In genomic region chr3:186322761-186323160, GRCh38 we compare ENCODE assay signal across 21 cellular contexts. TPM values are rescaled to one million over a fixed set of nuclear protein-coding genes. Genes with fewer than 3 reads are reported as not detected.
"Had no signal": no experiment of that assay in that cellular context is flagged by ENCODE, and none has a peak within 500 bp of the region (broad histone marks: within the 10 kb centered on the region; RNA-seq: fewer than 3 reads in every experiment).

No MANE protein-coding gene starts in this region.

- H3K9me3 ChIP-seq: neutrophil, sigmoid colon, stomach, thyroid gland, vagina had no signal

- H3K36me3 ChIP-seq: vagina had no signal

- H3K4me3 ChIP-seq: coronary artery, hepatocyte, sigmoid colon, stomach, thyroid gland, vagina had no signal

- H3K79me2 ChIP-seq: hepatocyte, parathyroid adenoma had no signal

- H3K4me1 ChIP-seq: parathyroid adenoma, sigmoid colon, stomach, thyroid gland, vagina had no signal

- ATAC-seq: left colon; naive thymus-derived CD8-positive, alpha-beta T cell; stimulated activated effector memory CD8-positive, alpha-beta T cell treated with anti-CD3 and anti-CD28 coated beads, Interleukin-12 subunit alpha, Interleukin-12 subunit beta, amount 100 ng/mL, for 72 hours had no signal

- H2AFZ ChIP-seq: hepatocyte, parathyroid adenoma had no signal

- H3K4me2 ChIP-seq: hepatocyte had no signal

- H3K27me3 ChIP-seq: neutrophil, sigmoid colon, stomach, thyroid gland, vagina had no signal

- DNase-seq: dermis blood vessel endothelial cell; effector memory CD4-positive, alpha-beta T cell; erythroblast; left colon; mesendoderm; naive thymus-derived CD8-positive, alpha-beta T cell; sigmoid colon; stimulated activated CD4-positive, alpha-beta T cell treated with anti-CD3 and anti-CD28 coated beads, Interleukin-2, amount 100 ng/mL, for 24 hours; stimulated activated CD4-positive, alpha-beta T cell treated with anti-CD3 and anti-CD28 coated beads, Interleukin-4, amount 100 ng/mL, for 24 hours; stimulated activated naive CD4-positive, alpha-beta T cell treated with Interleukin-2 at 50 U/mL for 16 hours; stomach; thyroid gland; trophoblast cell had no signal

- H3K27ac ChIP-seq: coronary artery, hepatocyte, neutrophil, parathyroid adenoma, sigmoid colon, stomach, thyroid gland, vagina had no signal

RNA-seq across cellular contexts. Expression of gene DGKG, which starts 39.3 kb away (rescaled TPM):
- total RNA-seq: hepatocyte, lung microvascular endothelial cell had no signal
- polyA plus RNA-seq: hepatocyte; naive thymus-derived CD8-positive, alpha-beta T cell; neural cell had no signal
